Comparison of ENCODE assay signal across 18 cellular contexts in the genomic region with DNA sequence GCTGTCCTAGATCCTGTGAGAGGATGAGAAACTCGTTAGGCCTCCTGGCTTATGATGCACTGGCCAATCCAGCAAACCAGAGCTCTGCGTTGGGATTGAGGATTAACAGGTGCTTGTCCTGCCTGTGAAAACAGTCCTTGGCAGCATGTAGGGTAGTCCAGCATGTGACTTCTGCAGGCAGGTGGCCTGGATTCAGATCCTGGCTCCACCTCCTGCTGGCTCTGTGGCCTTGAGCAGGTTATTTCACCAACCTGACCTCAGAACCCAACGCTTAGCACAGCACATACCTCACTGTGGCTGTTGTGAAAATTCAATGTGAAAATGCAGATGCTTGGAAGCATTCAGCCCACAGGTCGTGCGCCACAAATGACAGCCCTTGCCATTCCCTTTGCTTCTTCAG. TPM values are rescaled to one million over a fixed set of nuclear protein-coding genes. Genes with fewer than 3 reads are reported as not detected.
"Had no signal": no experiment of that assay in that cellular context is flagged by ENCODE, and none has a peak within 500 bp of the region (broad histone marks: within the 10 kb centered on the region; RNA-seq: fewer than 3 reads in every experiment).

No MANE protein-coding gene starts in this region.

- DNase-seq: activated CD4-positive, alpha-beta T cell treated with anti-CD3 and anti-CD28 coated beads, Interleukin-2, amount 50 U/mL, for 1 hour; activated CD4-positive, CD25-positive, alpha-beta regulatory T cell treated with anti-CD3 and anti-CD28 coated beads, Interleukin-2, amount 50 U/mL, for 72 hours; activated naive CD8-positive, alpha-beta T cell treated with anti-CD3 and anti-CD28 coated beads for 36 hours; activated T-cell treated with anti-CD3 and anti-CD28 coated beads for 4 hours; amniotic stem cell; erythroblast; foreskin melanocyte; kidney; left lung; mucosa of descending colon; naive thymus-derived CD8-positive, alpha-beta T cell; stimulated activated CD4-positive, alpha-beta T cell treated with anti-CD3 and anti-CD28 coated beads, Interleukin-4, amount 100 ng/mL, for 1 hour; stimulated activated naive CD8-positive, alpha-beta T cell treated with anti-CD3 and anti-CD28 coated beads, Interleukin-15, amount 100 ng/mL, for 72 hours had no signal

- ATAC-seq: left lung; mucosa of descending colon; naive thymus-derived CD8-positive, alpha-beta T cell; sciatic nerve; stimulated activated naive CD8-positive, alpha-beta T cell treated with anti-CD3 and anti-CD28 coated beads, Interleukin-15, amount 100 ng/mL, for 72 hours had no signal

- H3K4me3 ChIP-seq: left lung, mucosa of descending colon, ovary, smooth muscle cell had no signal

- H3K27ac ChIP-seq: left lung, ovary had no signal

RNA-seq across cellular contexts. Expression of gene PLA2G4D, which starts 33.6 kb away (rescaled TPM):
- total RNA-seq: activated naive CD8-positive, alpha-beta T cell treated with anti-CD3 and anti-CD28 coated beads for 36 hours; activated T-helper 1 cell treated with anti-CD3 and anti-CD28 coated beads, Interleukin-12 subunit alpha, Interleukin-12 subunit beta, Interleukin-2, Interleukin-4 antibody, amounts not matched to agents 30 ng/mL and 10 ng/mL and 1 ng/mL, durations not matched to agents 14 hours and 24 hours and 36 hours; kidney; naive thymus-derived CD8-positive, alpha-beta T cell; sciatic nerve; temporal lobe had no signal
- polyA plus RNA-seq: naive thymus-derived CD8-positive, alpha-beta T cell; ovary had no signal

RNA-seq across cellular contexts. Expression of gene PLA2G4E, which starts 40.0 kb away (rescaled TPM):
- total RNA-seq: activated naive CD8-positive, alpha-beta T cell treated with anti-CD3 and anti-CD28 coated beads for 36 hours; activated T-helper 1 cell treated with anti-CD3 and anti-CD28 coated beads, Interleukin-12 subunit alpha, Interleukin-12 subunit beta, Interleukin-2, Interleukin-4 antibody, amounts not matched to agents 30 ng/mL and 10 ng/mL and 1 ng/mL, durations not matched to agents 14 hours and 24 hours and 36 hours; kidney; naive thymus-derived CD8-positive, alpha-beta T cell; sciatic nerve; temporal lobe had no signal
- polyA plus RNA-seq: naive thymus-derived CD8-positive, alpha-beta T cell; smooth muscle cell had no signal
